ENCODE assay signal across 8 cellular contexts in the genomic region with DNA sequence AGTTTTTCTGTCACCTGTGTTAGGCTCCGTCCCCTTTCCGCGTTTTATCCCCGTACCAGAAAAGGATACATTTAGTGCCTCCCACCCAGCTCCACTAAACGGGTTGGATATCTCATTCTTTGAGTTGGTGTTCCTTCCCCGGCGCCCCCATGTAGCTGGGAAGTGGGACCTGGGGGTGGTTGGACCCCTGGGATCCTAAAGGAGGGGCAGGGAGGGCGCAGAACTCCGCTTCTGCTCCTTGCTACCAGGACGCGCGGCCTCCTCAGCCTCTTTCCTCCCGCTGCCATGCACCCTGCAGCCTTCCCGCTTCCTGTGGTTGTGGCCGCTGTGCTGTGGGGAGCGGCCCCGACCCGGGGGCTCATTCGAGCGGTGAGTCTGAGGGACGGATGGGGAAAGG. TPM values are rescaled to one million over a fixed set of nuclear protein-coding genes. Genes with fewer than 3 reads are reported as not detected.
DNase-seq lines count a peak whose midpoint lies in the region; ATAC-seq, FAIRE-seq and TF ChIP-seq lines count a peak whose summit lies in the region.

No MANE protein-coding gene starts in this region.

- TF ChIP-seq CTCF in BJ (IDR thresholded peaks at IDR 0.05; ENCODE audit: insufficient read depth, low read depth, low read length) = no peak
- no peak for TF ChIP-seq CTCF in NB4 (IDR thresholded peaks at IDR 0.05; ENCODE audit: low read depth, low read length)
- TF ChIP-seq CTCF in kidney (IDR thresholded peaks at IDR 0.05; ENCODE audit: borderline replicate concordance, extremely low read depth, insufficient read depth) = no peak
- TF ChIP-seq CTCF in stomach (IDR thresholded peaks at IDR 0.05) = no peak

- H3K27ac ChIP-seq in kidney (ENCODE audit: low read depth in 2 of 2, low read length in 2 of 2) = peak overlapping the region; percentile 86 to 87
- H3K27ac ChIP-seq in stomach = peak overlapping the region; percentile 91 to 100 (median 95)

- no peak for ATAC-seq in GM19328 (IDR thresholded peaks at IDR 0.05; ENCODE audit: unreplicated experiment)

- DNase-seq in BJ (ENCODE audit: low read depth) (no peak), NB4 (ENCODE audit: low read depth) (peak; percentile 59), adipocyte (ENCODE audit: low read depth) (peak; percentile 34), kidney (peak; percentile 83), stomach (no peak), dermis blood vessel endothelial cell (no peak), SKM-1 treated with dmso at 0.1 percent for 144 hours (lab: John Stamatoyannopoulos, UW; ENCODE audit: unreplicated experiment) (no peak)

- TF ChIP-seq POLR2A in NB4 (IDR thresholded peaks at IDR 0.05; ENCODE audit: extremely low read depth, insufficient read length) (no peak), stomach (IDR thresholded peaks at IDR 0.05) (no peak)

- peaks cover 26% of the 10 kb centered on the region for H3K36me3 ChIP-seq in BJ (ENCODE audit: control insufficient read depth, insufficient read depth, low read length)
- H3K36me3 ChIP-seq in adipocyte (ENCODE audit: control insufficient read depth, insufficient read depth, low read length, severe bottlenecking) = peaks cover 59% of the 10 kb centered on the region
- H3K36me3 ChIP-seq in kidney (ENCODE audit: control insufficient read depth in 1 of 2, insufficient read depth in 2 of 2, low read length in 2 of 2) = peaks cover 22 to 36% of the 10 kb centered on the region in 2 donors
- H3K36me3 ChIP-seq in stomach = peaks cover 55 to 65% (median 63%) of the 10 kb centered on the region in 4 donors

- intact Hi-C loops in kidney (cut with DNase I) (no loop called here), stomach (cut with DNase I; ENCODE audit: low total_unique reads) (no loop called here)

- no peak for FAIRE-seq in kidney (lab: Jason Lieb, UNC)

- H3K4me1 ChIP-seq in adipocyte (ENCODE audit: control insufficient read depth, insufficient read depth, low read length) (peaks cover 48% of the 10 kb centered on the region), kidney (ENCODE audit: control insufficient read depth in 1 of 2, insufficient read depth in 1 of 2, low read depth in 1 of 2, low read length in 2 of 2) (peaks cover 18 to 36% of the 10 kb centered on the region in 2 donors), stomach (peaks cover 49 to 70% (median 69%) of the 10 kb centered on the region in 4 donors)

- H3K9ac ChIP-seq in adipocyte (ENCODE audit: low read length) (peak overlapping the region; percentile 99), kidney (ENCODE audit: low read length in 2 of 2) (peak overlapping the region; percentile 34 to 87)

- POLR2A ChIA-PET in BJ (lab: Charles Lee) = interaction anchor here (0.6 to 1.7 kb wide), 4 partner anchors 8 to 31 kb away, joined by 3 to 9 read pairs (median 5); partner anchors contain the start of gene SPAG7

- no peak for TF ChIP-seq EP300 in stomach (IDR thresholded peaks at IDR 0.05)

- CTCF ChIA-PET in BJ (lab: Yijun Ruan, JAX) = interaction anchor here (0.6 to 2.7 kb wide), 8 partner anchors 13 to 55 kb away, joined by 3 to 17 read pairs (median 4); partner anchors contain the start of genes CAMTA2 and CHRNE

- H3K27me3 ChIP-seq in BJ (ENCODE audit: control insufficient read depth, insufficient read depth, low read length) (no peaks in the 10 kb centered on the region), adipocyte (replicated peaks; ENCODE audit: control insufficient read depth, insufficient read depth, low read length) (no peaks in the 10 kb centered on the region), stomach (no peaks in the 10 kb centered on the region)

- 0 to 1% (median 0%) methylated on average over 21 of the region's 21 CpGs for WGBS in stomach, 5 donors

- no peaks in the 10 kb centered on the region for H3K9me3 ChIP-seq in adipocyte (ENCODE audit: control insufficient read depth, low read length)
- no peaks in the 10 kb centered on the region for H3K9me3 ChIP-seq in kidney (ENCODE audit: control insufficient read depth in 1 of 2, low read length in 2 of 2)
- no peaks in the 10 kb centered on the region for H3K9me3 ChIP-seq in stomach

- H3K4me3 ChIP-seq in BJ (ENCODE audit: low read depth, low read length) (peak overlapping the region; percentile 72), NB4 (ENCODE audit: low read depth, low read length) (peak overlapping the region; percentile 84), adipocyte (ENCODE audit: low read length) (peak overlapping the region; percentile 97), kidney (ENCODE audit: low read length in 2 of 2) (peak overlapping the region; percentile 68 to 95), stomach (peak overlapping the region; percentile 70 to 91 (median 84))

RNA-seq across cellular contexts. Expression of gene RNF167, which starts 0.6 kb away (rescaled TPM):
- polyA plus RNA-seq in BJ (2011; rRNA removed) (69.9 and 73.5 TPM in 2 replicates), kidney (ENCODE audit: insufficient read depth, low read depth, low replicate concordance) (188 TPM), stomach (100 to 1,000 TPM in 2 of 3 donors, 10 to 100 TPM in 1; 73.3 to 134 (median 112) TPM)
- 44.6 and 69.0 TPM in 2 replicates for polyA minus RNA-seq in BJ (2011; rRNA and poly(A)+ RNA removed)
- total RNA-seq in kidney (95.0 TPM), stomach (10 to 100 TPM in 4 of 5 donors, 1 to 10 TPM in 1; 8.8 to 57.1 (median 33.9) TPM), dermis blood vessel endothelial cell (13.6 and 23.7 TPM in 2 replicates)

RNA-seq across cellular contexts. Expression of gene SLC25A11, which starts 0.8 kb away (rescaled TPM):
- polyA plus RNA-seq in BJ (2011; rRNA removed) (38.5 and 70.7 TPM in 2 replicates), kidney (ENCODE audit: insufficient read depth, low read depth, low replicate concordance) (173 TPM), stomach (10 to 100 TPM; 29.1 to 45.6 (median 40.9) TPM)
- polyA minus RNA-seq in BJ (2011; rRNA and poly(A)+ RNA removed) = 41.0 and 48.4 TPM in 2 replicates
- total RNA-seq in kidney (60.0 TPM), stomach (10 to 100 TPM; 25.2 to 73.5 (median 43.2) TPM), dermis blood vessel endothelial cell (59.2 and 67.8 TPM in 2 replicates)

RNA-seq across cellular contexts. Expression of gene PFN1, which starts 7.7 kb away (rescaled TPM):
- polyA plus RNA-seq in BJ (2011; rRNA removed) (1,656 and 1,791 TPM in 2 replicates), kidney (ENCODE audit: insufficient read depth, low read depth, low replicate concordance) (614 TPM), stomach (100 to 1,000 TPM; 587 to 789 (median 610) TPM)
- 781 and 1,093 TPM in 2 replicates for polyA minus RNA-seq in BJ (2011; rRNA and poly(A)+ RNA removed)
- total RNA-seq in kidney (496 TPM), stomach (100 to 1,000 TPM; 218 to 690 (median 514) TPM), dermis blood vessel endothelial cell (298 and 729 TPM in 2 replicates)

RNA-seq across cellular contexts. Expression of gene GP1BA, which starts 8.5 kb away (rescaled TPM):
- polyA plus RNA-seq in BJ (2011; rRNA removed) (not detected in 2 replicates), kidney (ENCODE audit: insufficient read depth, low read depth, low replicate concordance) (not detected), stomach (under 1 TPM in 1 of 3 donors, not detected in 2; 0.05 TPM)
- polyA minus RNA-seq in BJ (2011; rRNA and poly(A)+ RNA removed) = not detected in 2 replicates
- total RNA-seq in kidney (not detected), stomach (not detected), dermis blood vessel endothelial cell (not detected in 2 replicates)

RNA-seq across cellular contexts. Expression of gene ENO3, which starts 10.3 kb away (rescaled TPM):
- polyA plus RNA-seq in BJ (2011; rRNA removed) (3.8 and 5.9 TPM in 2 replicates), kidney (ENCODE audit: insufficient read depth, low read depth, low replicate concordance) (17.8 TPM), stomach (10 to 100 TPM in 1 of 3 donors, 1 to 10 TPM in 2; 6.6 to 11.3 (median 10.0) TPM)
- 1.0 and 1.5 TPM in 2 replicates for polyA minus RNA-seq in BJ (2011; rRNA and poly(A)+ RNA removed)
- total RNA-seq in kidney (6.9 TPM), stomach (10 to 100 TPM in 1 of 5 donors, 1 to 10 TPM in 3, not detected in 1; 1.8 to 12.1 (median 5.8) TPM), dermis blood vessel endothelial cell (3.3 and 7.0 TPM in 2 replicates)

Comparison
In these comparisons a context has a peak if more than half of its experiments do, and no peak if none do; other contexts are left out.
1. DNase-seq: peak in NB4 (single experiment), adipocyte (single experiment) and kidney (single experiment); none in BJ (single experiment), stomach (single experiment), dermis blood vessel endothelial cell (single experiment) and SKM-1 treated with dmso at 0.1 percent for 144 hours (single experiment).
2. Peak in every context shown above with its lines, with median percentiles within 50 percentile points of each other: H3K4me3 ChIP-seq.